In the genomic region with DNA sequence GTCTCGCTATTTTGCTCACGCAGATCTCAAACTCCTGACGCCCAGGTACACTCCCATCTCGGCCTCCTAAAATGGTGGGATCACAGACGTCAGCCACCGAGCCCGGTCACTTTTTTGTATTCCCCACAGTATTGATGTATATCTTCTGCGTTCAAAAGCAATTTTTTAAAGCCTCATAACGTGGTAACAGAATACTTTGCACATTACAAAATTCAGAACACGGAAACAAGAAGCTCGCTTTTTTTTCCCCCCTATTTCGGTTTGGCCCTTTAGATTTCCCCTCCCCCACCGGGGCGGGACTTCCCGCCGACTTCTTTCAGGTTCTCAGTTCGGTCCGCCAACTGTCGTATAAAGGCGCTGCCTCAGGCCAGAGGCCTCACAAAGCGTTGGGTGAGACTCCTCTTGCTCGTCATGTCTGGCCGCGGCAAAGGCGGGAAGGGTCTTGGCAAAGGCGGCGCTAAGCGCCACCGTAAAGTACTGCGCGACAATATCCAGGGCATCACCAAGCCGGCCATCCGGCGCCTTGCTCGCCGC, we compare ENCODE assay signal across 8 cellular contexts.
DNase-seq lines count a peak whose midpoint lies in the region; ATAC-seq, FAIRE-seq and TF ChIP-seq lines count a peak whose summit lies in the region.
"Not testable (repeated sequence)": the region's sequence is repeated elsewhere in the genome, so short reads cannot be mapped to it uniquely, and the experiment has no call there.

No MANE protein-coding gene starts in this region.

- not testable (repeated sequence) for H3K36me3 Mint-ChIP-seq in mesothelial cell of epicardium; stimulated activated memory B cell treated with anti-CD40 and anti-IgM and Interleukin-4, amounts not matched to agents 10 μg/mL and 1 μg/mL and 100 μg/mL, for 72 hours

- peak; percentile 75 for ATAC-seq in GM21723 (IDR thresholded peaks at IDR 0.05; ENCODE audit: unreplicated experiment)
- peak; percentile 96 for ATAC-seq in stimulated activated memory B cell treated with anti-CD40 and anti-IgM and Interleukin-4, amounts not matched to agents 10 μg/mL and 1 μg/mL and 100 μg/mL, for 72 hours

- peak overlapping the region; percentile 95 for H3K4me3 Mint-ChIP-seq in mesothelial cell of epicardium
- peak overlapping the region; percentile 87 for H3K4me3 Mint-ChIP-seq in stimulated activated memory B cell treated with anti-CD40 and anti-IgM and Interleukin-4, amounts not matched to agents 10 μg/mL and 1 μg/mL and 100 μg/mL, for 72 hours

- H3K4me1 ChIP-seq in NT2/D1 (ENCODE audit: insufficient read depth, insufficient read length); endocrine pancreas (ENCODE audit: control insufficient read depth, insufficient read depth, low read length): not testable (repeated sequence)

- FAIRE-seq in HTR-8/SVneo (lab: Jason Lieb, UNC), result peak; percentile 96

- not testable (repeated sequence) for H3K9me3 ChIP-seq in NT2/D1 (ENCODE audit: insufficient read depth, low read length); endocrine pancreas (ENCODE audit: control insufficient read depth, low read length)

- not testable (repeated sequence) for H3K4me3 ChIP-seq in NT2/D1 (ENCODE audit: insufficient read length, low read depth)
- peak overlapping the region; percentile 5 for H3K4me3 ChIP-seq in endocrine pancreas (ENCODE audit: control insufficient read depth, insufficient read depth, low read length)

- H3K9me3 Mint-ChIP-seq in mesothelial cell of epicardium; stimulated activated memory B cell treated with anti-CD40 and anti-IgM and Interleukin-4, amounts not matched to agents 10 μg/mL and 1 μg/mL and 100 μg/mL, for 72 hours: not testable (repeated sequence)

- H3K36me3 ChIP-seq in NT2/D1 (ENCODE audit: insufficient read depth, insufficient read length, low read length); endocrine pancreas (ENCODE audit: control insufficient read depth, insufficient read depth, low read length): not testable (repeated sequence)

- peak overlapping the region; percentile 100 for H3K27ac Mint-ChIP-seq in mesothelial cell of epicardium
- H3K27ac Mint-ChIP-seq in stimulated activated memory B cell treated with anti-CD40 and anti-IgM and Interleukin-4, amounts not matched to agents 10 μg/mL and 1 μg/mL and 100 μg/mL, for 72 hours, result peak overlapping the region; percentile 96

- not testable (repeated sequence) for H3K27me3 Mint-ChIP-seq in mesothelial cell of epicardium (ENCODE audit: low read depth); stimulated activated memory B cell treated with anti-CD40 and anti-IgM and Interleukin-4, amounts not matched to agents 10 μg/mL and 1 μg/mL and 100 μg/mL, for 72 hours

- DNase-seq in DMS53 treated with DMSO at 0.1 percent for 48 hours (lab: John Stamatoyannopoulos, UW; ENCODE audit: unreplicated experiment) (peak; percentile 51), mesothelial cell of epicardium (ENCODE audit: low spot score in 2 of 2, unreplicated experiment in 2 of 2) (peak in 1 of 2 experiments; percentile 77)
- not testable (repeated sequence) for DNase-seq in HTR-8/SVneo (ENCODE audit: insufficient read length, low spot score); NT2/D1 (ENCODE audit: low read depth, low spot score)
- DNase-seq in activated CD8-positive, alpha-beta memory T cell treated with anti-CD3 and anti-CD28 coated beads for 48 hours (ENCODE audit: low read depth in 2 of 3, low spot score in 2 of 3), result peak in 2 of 3 experiments; percentile 17 to 27

- H3K9ac ChIP-seq in NT2/D1 (ENCODE audit: insufficient read length, low read depth), result peak overlapping the region; percentile 51
- not testable (repeated sequence) for H3K9ac ChIP-seq in endocrine pancreas (ENCODE audit: control insufficient read depth, insufficient read depth, low read length)

- not testable (repeated sequence) for TF ChIP-seq CTCF in mesothelial cell of epicardium (IDR thresholded peaks at IDR 0.05; ENCODE audit: unreplicated experiment)

- H3K4me1 Mint-ChIP-seq in mesothelial cell of epicardium, result peaks cover 12% of the 10 kb centered on the region
- H3K4me1 Mint-ChIP-seq in stimulated activated memory B cell treated with anti-CD40 and anti-IgM and Interleukin-4, amounts not matched to agents 10 μg/mL and 1 μg/mL and 100 μg/mL, for 72 hours, result peaks cover 26% of the 10 kb centered on the region

- not testable (repeated sequence) for H3K27me3 ChIP-seq in NT2/D1 (ENCODE audit: insufficient read depth, insufficient read length); endocrine pancreas (ENCODE audit: control insufficient read depth, insufficient read depth, low read length)
